ENCODE assay signal across 13 cellular contexts in the genomic region with DNA sequence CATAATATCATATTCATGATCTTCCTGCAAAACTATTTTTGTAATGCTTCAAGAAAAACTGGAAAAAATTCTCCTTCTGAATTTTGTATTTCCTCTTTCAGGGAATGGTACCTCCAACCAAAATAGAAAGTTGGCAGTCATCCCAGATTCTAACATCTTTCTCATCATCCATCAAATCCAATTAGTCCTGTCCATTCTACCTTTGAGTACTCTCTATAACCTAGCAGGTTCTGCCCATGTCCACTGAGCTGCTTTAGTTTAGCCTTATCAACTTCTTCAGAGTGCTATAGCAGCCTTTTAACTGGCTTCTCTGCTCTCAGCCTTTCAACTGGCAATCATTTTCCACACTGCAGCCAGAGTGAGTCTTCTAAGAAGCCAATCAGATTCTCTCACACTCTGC.
DNase-seq lines count a peak whose midpoint lies in the region; TF ChIP-seq lines count a peak whose summit lies in the region.
"Had no signal": no experiment of that assay in that cellular context is flagged by ENCODE, and none has a peak within 500 bp of the region (broad histone marks: within the 10 kb centered on the region; RNA-seq: fewer than 3 reads in every experiment).

No MANE protein-coding gene starts in this region.

- H3K27ac ChIP-seq in HEK293 (ENCODE audit: extremely low read depth, low read depth, low read length) = no peak overlapping the region
- H3K27ac ChIP-seq in rectal smooth muscle tissue (ENCODE audit: low read depth, low read length) = peak overlapping the region; percentile 74
- no peak overlapping the region for H3K27ac ChIP-seq in colonic mucosa
- H3K27ac ChIP-seq: KMS-11, skin epidermis, thyroid gland had no signal

- POLR2A ChIA-PET in HEK293 (lab: Yijun Ruan, JAX) = no interaction called here

- H3K36me3 ChIP-seq in HEK293 (ENCODE audit: control insufficient read depth in 2 of 2, insufficient read depth in 1 of 2, low read length in 2 of 2) (no peaks in the 10 kb centered on the region), rectal smooth muscle tissue (ENCODE audit: control insufficient read depth, insufficient read depth, low read length) (no peaks in the 10 kb centered on the region), colonic mucosa (no peaks in the 10 kb centered on the region)
- H3K36me3 ChIP-seq: thyroid gland had no signal

- intact Hi-C loops in colonic mucosa (cut with DNase I) = no loop called here

- H3K4me1 ChIP-seq in HEK293 (ENCODE audit: control insufficient read depth, insufficient read depth, low read length) (peaks cover 12% of the 10 kb centered on the region; the same call in 1 of the 2 replicates), rectal smooth muscle tissue (ENCODE audit: control insufficient read depth, insufficient read depth, low read length) (peaks cover 34% of the 10 kb centered on the region), colonic mucosa (no peaks in the 10 kb centered on the region)

- no peaks in the 10 kb centered on the region for H3K9me3 Mint-ChIP-seq in chondrocyte (ENCODE audit: low read depth)
- H3K9me3 Mint-ChIP-seq: activated naive CD4-positive, alpha-beta T cell treated with anti-CD3 and anti-CD28 coated beads, Interleukin-2, amount 50 U/mL, for 24 hours; naive thymus-derived CD4-positive, alpha-beta T cell had no signal

- H3K27me3 Mint-ChIP-seq in chondrocyte (ENCODE audit: low read depth) = no peaks in the 10 kb centered on the region
- H3K27me3 Mint-ChIP-seq: activated naive CD4-positive, alpha-beta T cell treated with anti-CD3 and anti-CD28 coated beads, Interleukin-2, amount 50 U/mL, for 24 hours had no signal

- no peaks in the 10 kb centered on the region for H3K27me3 ChIP-seq in rectal smooth muscle tissue (ENCODE audit: control insufficient read depth, insufficient read depth, low read length)
- no peaks in the 10 kb centered on the region for H3K27me3 ChIP-seq in colonic mucosa
- H3K27me3 ChIP-seq: thyroid gland had no signal

- CTCF ChIA-PET in HEK293 (lab: Yijun Ruan, JAX) = interaction anchor here (1.4 to 2.4 kb wide), 2 partner anchors 10 to 12 kb away, joined by 3 to 7 read pairs; no protein-coding TSS in a partner anchor

- peaks cover 33% of the 10 kb centered on the region for H3K4me1 Mint-ChIP-seq in chondrocyte (ENCODE audit: low read depth)

- no peak overlapping the region for H3K4me3 ChIP-seq in HEK293 (ENCODE audit: low read depth, low read length)
- no peak overlapping the region for H3K4me3 ChIP-seq in rectal smooth muscle tissue (ENCODE audit: low read length)
- H3K4me3 ChIP-seq in colonic mucosa = no peak overlapping the region
- H3K4me3 ChIP-seq: skin epidermis, thyroid gland had no signal

- peak; percentile 20 for DNase-seq in NCI-H2227 (lab: John Stamatoyannopoulos, UW; ENCODE audit: unreplicated experiment)
- no peak for DNase-seq in chondrocyte (ENCODE audit: low spot score)
- DNase-seq in OCI-M1 (lab: John Stamatoyannopoulos, UW) = no peak
- no peak for DNase-seq in NCI-H2196 (lab: John Stamatoyannopoulos, UW; ENCODE audit: unreplicated experiment)
- no peak for DNase-seq in colonic mucosa
- no peak for DNase-seq in NCI-H2196 treated with DMSO at 0.1 percent for 48 hours (lab: John Stamatoyannopoulos, UW; ENCODE audit: unreplicated experiment)
- DNase-seq: thyroid gland had no signal

- no peaks in the 10 kb centered on the region for H3K36me3 Mint-ChIP-seq in chondrocyte (ENCODE audit: low read depth)
- H3K36me3 Mint-ChIP-seq: activated naive CD4-positive, alpha-beta T cell treated with anti-CD3 and anti-CD28 coated beads, Interleukin-2, amount 50 U/mL, for 24 hours; naive thymus-derived CD4-positive, alpha-beta T cell had no signal

- peak overlapping the region; percentile 85 for H3K27ac Mint-ChIP-seq in chondrocyte (ENCODE audit: unreplicated experiment)
- H3K27ac Mint-ChIP-seq: activated naive CD4-positive, alpha-beta T cell treated with anti-CD3 and anti-CD28 coated beads, Interleukin-2, amount 50 U/mL, for 24 hours had no signal

- TF ChIP-seq CTCF in HEK293 (tag by site-specific recombination; IDR thresholded peaks at IDR 0.05) (no peak), chondrocyte (IDR thresholded peaks at IDR 0.05) (no peak), colonic mucosa (IDR thresholded peaks at IDR 0.05) (no peak)

- H3K9ac ChIP-seq in rectal smooth muscle tissue (ENCODE audit: low read length) = no peak overlapping the region
- no peak overlapping the region for H3K9ac ChIP-seq in colonic mucosa (ENCODE audit: low read depth in 2 of 2, low read length in 2 of 2)
- H3K9ac ChIP-seq: KMS-11 had no signal

- H3K9me3 ChIP-seq in HEK293 (ENCODE audit: control insufficient read depth, insufficient read depth, low read depth, low read length) (no peaks in the 10 kb centered on the region), colonic mucosa (no peaks in the 10 kb centered on the region)
- H3K9me3 ChIP-seq: thyroid gland had no signal

- H3K4me3 Mint-ChIP-seq in chondrocyte (ENCODE audit: unreplicated experiment) = no peak overlapping the region
- H3K4me3 Mint-ChIP-seq: activated naive CD4-positive, alpha-beta T cell treated with anti-CD3 and anti-CD28 coated beads, Interleukin-2, amount 50 U/mL, for 24 hours had no signal

TF ChIP-seq in HEK293, 187 proteins besides CTCF, POLR2A, EP300 and RAD21:
- TF ChIP-seq WT1 (tag by site-specific recombination; IDR thresholded peaks at IDR 0.05) (no peak), ZNF777 (tag by site-specific recombination; IDR thresholded peaks at IDR 0.05; ENCODE audit: borderline replicate concordance) (no peak), ZBTB48 (tag by site-specific recombination; IDR thresholded peaks at IDR 0.05) (no peak), PRDM10 (tag by site-specific recombination; IDR thresholded peaks at IDR 0.05) (peak; percentile 56)
